ENCODE assay signal across 8 cellular contexts in the genomic region with DNA sequence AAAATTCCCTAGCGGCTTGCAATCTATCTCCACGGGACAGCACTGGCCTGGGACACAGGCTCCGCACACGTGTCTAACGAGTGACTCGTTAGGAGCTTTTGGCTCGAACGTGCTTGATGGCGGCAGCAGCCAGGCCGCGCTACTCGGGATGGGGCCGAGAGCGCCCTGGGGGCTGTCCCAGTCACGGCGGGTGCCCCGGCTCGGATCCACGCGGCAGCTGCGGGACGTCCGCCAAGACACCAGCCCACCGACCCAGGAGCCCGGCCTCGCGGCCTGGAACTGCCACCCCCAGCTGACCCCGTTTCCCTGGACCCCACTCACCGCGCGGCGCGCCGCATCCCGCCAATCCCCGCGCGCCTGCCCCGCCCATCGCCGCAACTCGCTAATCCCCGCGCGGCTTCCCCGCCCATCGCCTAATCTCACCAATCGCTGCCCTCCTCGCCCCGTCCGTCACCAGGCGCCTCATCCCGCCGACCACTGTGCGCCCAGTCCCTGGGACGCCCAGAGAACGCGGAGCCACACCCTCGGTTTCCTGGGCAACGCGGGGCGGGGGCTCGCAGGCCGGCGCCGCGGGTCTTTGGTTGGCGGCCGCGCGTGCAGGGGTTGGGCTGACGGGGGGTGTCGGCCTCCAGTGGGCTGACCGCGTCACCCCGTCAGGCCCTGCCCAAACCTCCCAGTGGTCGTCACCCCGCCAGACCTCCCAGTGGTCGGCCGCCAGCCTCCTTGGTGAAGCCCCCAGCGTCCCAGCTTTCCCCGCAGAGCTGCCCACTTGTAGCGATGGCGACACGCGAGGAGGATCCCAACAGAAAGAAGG. TPM values are rescaled to one million over a fixed set of nuclear protein-coding genes. Genes with fewer than 3 reads are reported as not detected.
DNase-seq lines count a peak whose midpoint lies in the region; ATAC-seq and TF ChIP-seq lines count a peak whose summit lies in the region.

A gene (minus strand): TSS at position 359 of the 814 bp plus-strand sequence. CDS start 1,495 bp downstream, outside the sequence.

- H3K4me3 Mint-ChIP-seq in natural killer cell treated with Interleukin-12 subunit alpha and Interleukin-12 subunit beta and Interleukin-15 and Interleukin-18, amount 100 ng/mL, for 72 hours, result peak within 1 kb of the TSS; percentile 91

- DNase-seq in EH (ENCODE audit: low read depth), result peak; percentile 97
- peak; percentile 94 for DNase-seq in GOT3 (lab: John Stamatoyannopoulos, UW)
- peak; percentile 86 for DNase-seq in LNCaP clone FGC (ENCODE audit: low read depth)
- peak; percentile 99 for DNase-seq in RWPE1 (ENCODE audit: low spot score)
- peak; percentile 97 for DNase-seq in activated T-helper 9 cell treated with anti-CD3 and anti-CD28 coated beads, Interleukin-2, amount 50 U/mL, for 16 hours (ENCODE audit: low read depth)
- peak; percentile 90 for DNase-seq in fibroblast of peridontal ligament (ENCODE audit: extremely low read depth)
- peak; percentile 99 for DNase-seq in natural killer cell treated with Interleukin-12 subunit alpha and Interleukin-12 subunit beta and Interleukin-15 and Interleukin-18, amount 100 ng/mL, for 72 hours (ENCODE audit: low spot score)
- peak; percentile 99 for DNase-seq in stimulated activated naive CD8-positive, alpha-beta T cell treated with anti-CD3 and anti-CD28 coated beads, Interleukin-15, Interleukin-2, amounts not matched to agents 100 U/mL and 50 U/mL, for 24 hours

- H3K27ac Mint-ChIP-seq in natural killer cell treated with Interleukin-12 subunit alpha and Interleukin-12 subunit beta and Interleukin-15 and Interleukin-18, amount 100 ng/mL, for 72 hours, result peak within 1 kb of the TSS; percentile 57 to 89

- TF ChIP-seq CTCF in LNCaP clone FGC (IDR thresholded peaks at IDR 0.05; ENCODE audit: control insufficient read depth, extremely low read depth, insufficient read depth), result no peak
- no peak for TF ChIP-seq CTCF in RWPE1 (conservative IDR thresholded peaks at IDR 0.05; ENCODE audit: low read depth)

- H3K4me3 ChIP-seq in LNCaP clone FGC (ENCODE audit: low read depth, low read length), result peak within 1 kb of the TSS; percentile 78

- peak within 1 kb of the TSS; percentile 78 for H3K27ac ChIP-seq in RWPE1

- H3K9me3 Mint-ChIP-seq in natural killer cell treated with Interleukin-12 subunit alpha and Interleukin-12 subunit beta and Interleukin-15 and Interleukin-18, amount 100 ng/mL, for 72 hours, result no peaks in the 10 kb centered on the region

- CTCF ChIA-PET in RWPE1 (lab: Yijun Ruan, JAX), result interaction anchor here (0.6 to 1.2 kb wide), 5 partner anchors 35 to 135 kb away, joined by 3 to 4 read pairs (median 3); a partner anchor contains a TSS

- peaks cover 13% of the 10 kb centered on the region for H3K36me3 Mint-ChIP-seq in natural killer cell treated with Interleukin-12 subunit alpha and Interleukin-12 subunit beta and Interleukin-15 and Interleukin-18, amount 100 ng/mL, for 72 hours

- H3K4me1 Mint-ChIP-seq in natural killer cell treated with Interleukin-12 subunit alpha and Interleukin-12 subunit beta and Interleukin-15 and Interleukin-18, amount 100 ng/mL, for 72 hours (ENCODE audit: low read depth in 2 of 2), result peaks cover 16 to 28% of the 10 kb centered on the region in 2 donors

- POLR2A ChIA-PET in RWPE1 (lab: Yijun Ruan, JAX; ENCODE audit: low non-redundant PET), result interaction anchor here (0.7 kb wide), 1 partner anchor 78 kb away, joined by 3 read pairs; a partner anchor contains a TSS

- peak; percentile 100 for ATAC-seq in natural killer cell treated with Interleukin-12 subunit alpha and Interleukin-12 subunit beta and Interleukin-15 and Interleukin-18, amount 100 ng/mL, for 72 hours
- peak; percentile 99 for ATAC-seq in stimulated activated naive CD8-positive, alpha-beta T cell treated with anti-CD3 and anti-CD28 coated beads, Interleukin-15, Interleukin-2, amounts not matched to agents 100 U/mL and 50 U/mL, for 24 hours

- H3K27me3 Mint-ChIP-seq in natural killer cell treated with Interleukin-12 subunit alpha and Interleukin-12 subunit beta and Interleukin-15 and Interleukin-18, amount 100 ng/mL, for 72 hours, result no peaks in the 10 kb centered on the region

RNA-seq across cellular contexts. Expression of the gene that starts here (rescaled TPM):
- total RNA-seq in natural killer cell treated with Interleukin-12 subunit alpha and Interleukin-12 subunit beta and Interleukin-15 and Interleukin-18, amount 100 ng/mL, for 72 hours, result 100 to 1,000 TPM; 101 to 229 TPM

Comparison
In these comparisons a context has a peak if more than half of its experiments do, and no peak if none do; other contexts are left out.
1. Peak in every context shown above with its lines: DNase-seq, ATAC-seq, H3K4me3 ChIP-seq and H3K27ac ChIP-seq.